In the genomic region with DNA sequence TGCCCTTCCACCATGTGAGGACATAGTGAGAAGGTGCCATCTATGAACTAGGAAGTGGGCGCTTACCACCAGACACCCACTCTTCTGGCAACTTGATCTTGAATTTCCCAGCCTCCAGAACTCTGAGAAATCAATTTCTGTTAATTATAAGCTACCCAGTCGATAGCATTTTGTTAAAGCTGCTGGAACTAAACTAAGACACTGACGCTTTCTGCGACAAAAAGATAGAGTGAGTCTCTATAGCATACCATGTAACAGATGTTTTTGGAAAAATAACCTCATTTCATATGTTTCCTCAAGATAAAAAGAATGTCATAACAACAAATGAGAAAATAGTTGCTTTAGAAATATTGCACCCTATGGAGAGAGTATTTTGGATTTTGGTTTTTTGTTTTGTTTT, we compare ENCODE assay signal across 1 cellular context.
TF ChIP-seq lines count a peak whose summit lies in the region.

No MANE protein-coding gene starts in this region.

TF ChIP-seq in K562, 482 proteins besides CTCF, POLR2A, EP300 and RAD21 (continued from another document):
- TF ChIP-seq CTCFL (IDR thresholded peaks at IDR 0.05; ENCODE audit: borderline replicate concordance, insufficient read depth, low read depth, low read length, poor library complexity, severe bottlenecking) = no peak
- no peak for TF ChIP-seq POLR2AphosphoS2 (IDR thresholded peaks at IDR 0.05; ENCODE audit: low read length)
- TF ChIP-seq, protein P1, sequence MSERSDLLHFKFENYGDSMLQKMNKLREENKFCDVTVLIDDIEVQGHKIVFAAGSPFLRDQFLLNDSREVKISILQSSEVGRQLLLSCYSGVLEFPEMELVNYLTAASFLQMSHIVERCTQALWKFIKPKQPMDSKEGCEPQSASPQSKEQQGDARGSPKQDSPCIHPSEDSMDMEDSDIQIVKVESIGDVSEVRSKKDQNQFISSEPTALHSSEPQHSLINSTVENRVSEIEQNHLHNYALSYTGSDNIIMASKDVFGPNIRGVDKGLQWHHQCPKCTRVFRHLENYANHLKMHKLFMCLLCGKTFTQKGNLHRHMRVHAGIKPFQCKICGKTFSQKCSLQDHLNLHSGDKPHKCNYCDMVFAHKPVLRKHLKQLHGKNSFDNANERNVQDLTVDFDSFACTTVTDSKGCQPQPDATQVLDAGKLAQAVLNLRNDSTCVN (CRISPR knock-in tag; IDR thresholded peaks at IDR 0.05) = no peak
- TF ChIP-seq ARHGAP35 (IDR thresholded peaks at IDR 0.05; ENCODE audit: partially characterized antibody) = no peak
- peak; percentile 56 for TF ChIP-seq CBFA2T3 (IDR thresholded peaks at IDR 0.05)
- peak; percentile 45; the same call in 1 of the 2 replicates for TF ChIP-seq ARID1B (IDR thresholded peaks at IDR 0.05)
- TF ChIP-seq MTA2 (IDR thresholded peaks at IDR 0.05; ENCODE audit: low read depth) = 0 out of 2 replicates have a peak, but pooled peaks have one; percentile 12
- TF ChIP-seq, protein P2, sequence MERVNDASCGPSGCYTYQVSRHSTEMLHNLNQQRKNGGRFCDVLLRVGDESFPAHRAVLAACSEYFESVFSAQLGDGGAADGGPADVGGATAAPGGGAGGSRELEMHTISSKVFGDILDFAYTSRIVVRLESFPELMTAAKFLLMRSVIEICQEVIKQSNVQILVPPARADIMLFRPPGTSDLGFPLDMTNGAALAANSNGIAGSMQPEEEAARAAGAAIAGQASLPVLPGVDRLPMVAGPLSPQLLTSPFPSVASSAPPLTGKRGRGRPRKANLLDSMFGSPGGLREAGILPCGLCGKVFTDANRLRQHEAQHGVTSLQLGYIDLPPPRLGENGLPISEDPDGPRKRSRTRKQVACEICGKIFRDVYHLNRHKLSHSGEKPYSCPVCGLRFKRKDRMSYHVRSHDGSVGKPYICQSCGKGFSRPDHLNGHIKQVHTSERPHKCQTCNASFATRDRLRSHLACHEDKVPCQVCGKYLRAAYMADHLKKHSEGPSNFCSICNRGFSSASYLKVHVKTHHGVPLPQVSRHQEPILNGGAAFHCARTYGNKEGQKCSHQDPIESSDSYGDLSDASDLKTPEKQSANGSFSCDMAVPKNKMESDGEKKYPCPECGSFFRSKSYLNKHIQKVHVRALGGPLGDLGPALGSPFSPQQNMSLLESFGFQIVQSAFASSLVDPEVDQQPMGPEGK (CRISPR knock-in tag; IDR thresholded peaks at IDR 0.05; ENCODE audit: borderline replicate concordance) = no peak
- TF ChIP-seq LEF1 (IDR thresholded peaks at IDR 0.05) = no peak
- TF ChIP-seq EZH2 (IDR thresholded peaks at IDR 0.05; ENCODE audit: borderline replicate concordance, low read depth, low read length) = no peak
- TF ChIP-seq SMARCB1 (IDR thresholded peaks at IDR 0.05; ENCODE audit: insufficient read length, low read depth) = no peak
- no peak for TF ChIP-seq E2F5 (CRISPR knock-in tag; IDR thresholded peaks at IDR 0.05)
